In genomic region chr4:38706301-38706700, GRCh38 we compare ENCODE assay signal across 25 cellular contexts.
"Had no signal": no experiment of that assay in that cellular context is flagged by ENCODE, and none has a peak within 500 bp of the region (broad histone marks: within the 10 kb centered on the region; RNA-seq: fewer than 3 reads in every experiment).

No MANE protein-coding gene starts in this region.

- H3K4me1 ChIP-seq: colonic mucosa, foreskin keratinocyte had no signal

- DNase-seq: colonic mucosa; cortex of kidney; dermis blood vessel endothelial cell; dorsolateral prefrontal cortex; effector CD4-positive, alpha-beta T cell; effector CD8-positive, alpha-beta T cell; effector memory CD4-positive, alpha-beta T cell; effector memory CD8-positive, alpha-beta T cell; endodermal cell; erythroblast; esophagus squamous epithelium; foreskin fibroblast; foreskin keratinocyte; foreskin melanocyte; gastrocnemius medialis; glutamatergic neuron; head of caudate nucleus; heart left ventricle; heart right ventricle had no signal

- H3K9me3 ChIP-seq: colonic mucosa, esophagus squamous epithelium, gastrocnemius medialis, gastroesophageal sphincter, heart left ventricle, heart right ventricle had no signal

- H3K36me3 ChIP-seq: colonic mucosa, esophagus squamous epithelium, gastrocnemius medialis, gastroesophageal sphincter, heart left ventricle, heart right ventricle had no signal

- ATAC-seq: effector memory CD8-positive, alpha-beta T cell; esophagus mucosa; foreskin keratinocyte; gastrocnemius medialis; gastroesophageal sphincter; heart left ventricle; heart right ventricle had no signal

- H3K79me2 ChIP-seq: hepatocyte had no signal

- H3K27me3 Mint-ChIP-seq: effector memory CD8-positive, alpha-beta T cell had no signal

- H3K27ac Mint-ChIP-seq: dendritic cell treated with granulocyte-macrophage colony-stimulating factor and Interleukin-4, amounts not matched to agents 40 ng/mL and 50 ng/mL, for 4 days; endodermal cell had no signal

- H2AFZ ChIP-seq: hepatocyte had no signal

- H3K9me3 Mint-ChIP-seq: dendritic cell treated with granulocyte-macrophage colony-stimulating factor and Interleukin-4, amounts not matched to agents 40 ng/mL and 50 ng/mL, for 4 days; effector memory CD8-positive, alpha-beta T cell; endodermal cell had no signal

- H3K27ac ChIP-seq: colonic mucosa, coronary artery, dorsolateral prefrontal cortex, epithelial cell of prostate, esophagus squamous epithelium, foreskin keratinocyte, gastrocnemius medialis, gastroesophageal sphincter, heart left ventricle, heart right ventricle, hepatocyte had no signal

- H3K4me3 Mint-ChIP-seq: dendritic cell treated with granulocyte-macrophage colony-stimulating factor and Interleukin-4, amounts not matched to agents 40 ng/mL and 50 ng/mL, for 4 days; effector memory CD8-positive, alpha-beta T cell; endodermal cell had no signal

- H3K4me2 ChIP-seq: hepatocyte had no signal

- H3K27me3 ChIP-seq: colonic mucosa, dorsolateral prefrontal cortex, esophagus squamous epithelium, foreskin keratinocyte, gastrocnemius medialis, gastroesophageal sphincter, heart left ventricle, heart right ventricle, hepatocyte had no signal

- H3K4me3 ChIP-seq: colonic mucosa, coronary artery, dorsolateral prefrontal cortex, esophagus squamous epithelium, gastrocnemius medialis, gastroesophageal sphincter, heart left ventricle, heart right ventricle, hepatocyte had no signal
